ENCODE assay signal across 21 cellular contexts in the genomic region with DNA sequence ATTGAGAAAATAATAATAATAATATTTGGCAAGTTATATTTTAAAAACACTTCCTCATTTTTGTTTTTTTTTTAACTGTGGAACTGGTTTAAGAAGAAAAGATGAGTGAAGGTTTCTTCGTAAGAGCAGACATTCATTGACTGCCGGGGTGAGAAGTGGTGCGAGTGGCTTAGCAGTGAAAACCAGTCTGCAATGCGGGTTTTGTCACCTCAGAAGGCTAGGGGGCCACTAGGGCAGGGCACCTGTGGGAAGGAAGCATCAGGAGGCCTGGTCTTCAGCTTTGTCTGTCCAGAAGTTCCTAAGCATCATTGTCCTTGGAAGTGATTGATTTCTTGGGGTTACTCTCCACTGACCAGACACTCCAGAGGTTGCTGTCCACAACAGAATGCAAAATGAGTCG.
DNase-seq lines count a peak whose midpoint lies in the region; ATAC-seq, FAIRE-seq and TF ChIP-seq lines count a peak whose summit lies in the region.
"Had no signal": no experiment of that assay in that cellular context is flagged by ENCODE, and none has a peak within 500 bp of the region (broad histone marks: within the 10 kb centered on the region; RNA-seq: fewer than 3 reads in every experiment).

No MANE protein-coding gene starts in this region.

- no peak overlapping the region for H2BK20ac ChIP-seq in H1 (ENCODE audit: low read length)

- H3K4ac ChIP-seq in H1 (replicated peaks; ENCODE audit: insufficient read length, low read depth, low read length) (no peak overlapping the region), mesendoderm (ENCODE audit: low read depth, low read length) (no peak overlapping the region)

- H3K9me2 ChIP-seq in GM23338 (ENCODE audit: insufficient read depth) = no peaks in the 10 kb centered on the region; the same call in 1 of the 2 replicates

- H3K4me1 Mint-ChIP-seq in GM23338 = 0 out of 3 replicates have a peak, but pooled peaks cover 3% of the 10 kb centered on the region
- H3K4me1 Mint-ChIP-seq: B cell had no signal

- no peak for TF ChIP-seq RAD21 in H1 (IDR thresholded peaks at IDR 0.05 in 1 of 2, conservative IDR thresholded peaks at IDR 0.05 in 1 of 2; ENCODE audit: low read depth in 2 of 2, low read length in 2 of 2)

- H3K4me1 ChIP-seq in GM23338 (ENCODE audit: insufficient read depth) (no peaks in the 10 kb centered on the region), H1 (replicated peaks in 1 of 4; ENCODE audit: control insufficient read depth in 3 of 4, insufficient read depth in 4 of 4, low read length in 3 of 4) (no peaks in the 10 kb centered on the region), mesendoderm (ENCODE audit: control insufficient read depth, low read depth, low read length) (no peaks in the 10 kb centered on the region)
- H3K4me1 ChIP-seq: A549, Caco-2 had no signal

- DNase-seq in GM23338 (ENCODE audit: low spot score) (no peak), H1 (ENCODE audit: low read depth in 1 of 2, low spot score in 2 of 2) (no peak), mesendoderm (peak; percentile 12)
- no peak for DNase-seq in activated CD8-positive, alpha-beta memory T cell treated with anti-CD3 and anti-CD28 coated beads, Interleukin-2, amount 50 U/mL, for 48 hours
- DNase-seq: AML-193; Caco-2; Calu3; CD4-positive, alpha-beta T cell; CD8-positive, alpha-beta T cell; DMS79 treated with DMSO at 0.1 percent for 48 hours; GF-D8 had no signal

- H4K8ac ChIP-seq in H1 (ENCODE audit: extremely low read depth, insufficient read depth, low read length) (no peak overlapping the region), mesendoderm (ENCODE audit: low read depth, low read length) (no peak overlapping the region)

- no peak overlapping the region for H3K4me3 Mint-ChIP-seq in GM23338
- H3K4me3 Mint-ChIP-seq: B cell; CD4-positive, alpha-beta T cell; CD8-positive, alpha-beta T cell had no signal

- H3K27me3 ChIP-seq in GM23338 (ENCODE audit: insufficient read depth) (no peaks in the 10 kb centered on the region), H1 (replicated peaks in 1 of 4; ENCODE audit: control insufficient read depth in 3 of 4, extremely low read depth in 1 of 4, insufficient read depth in 3 of 4, low read length in 3 of 4) (no peaks in the 10 kb centered on the region), mesendoderm (ENCODE audit: insufficient read depth, low read length, poor library complexity) (no peaks in the 10 kb centered on the region)

- H3K4me3 ChIP-seq in GM23338 = no peak overlapping the region
- H3K4me3 ChIP-seq in H1 (ENCODE audit: extremely low read depth in 1 of 4, insufficient read depth in 2 of 4, low read depth in 3 of 4, low read length in 4 of 4) = no peak overlapping the region
- H3K4me3 ChIP-seq in mesendoderm (ENCODE audit: low read length) = no peak overlapping the region
- H3K4me3 ChIP-seq: A549; BLaER1 treated with 17β-estradiol and CSF1 and Interleukin-3, amounts not matched to agents 10 nM and 100 nM had no signal

- H3K4me2 ChIP-seq in GM23338 (no peak overlapping the region), H1 (ENCODE audit: insufficient read depth in 1 of 2, low read depth in 2 of 2, low read length in 2 of 2) (no peak overlapping the region), mesendoderm (ENCODE audit: low read length) (no peak overlapping the region)
- H3K4me2 ChIP-seq: A549; BLaER1 treated with 17β-estradiol and CSF1 and Interleukin-3, amounts not matched to agents 10 nM and 100 nM had no signal

- H2BK5ac ChIP-seq in H1 (ENCODE audit: low read depth, low read length) (no peak overlapping the region), mesendoderm (ENCODE audit: low read length) (no peak overlapping the region)

- no peaks in the 10 kb centered on the region for H3K9me3 Mint-ChIP-seq in GM23338
- H3K9me3 Mint-ChIP-seq: CD4-positive, alpha-beta T cell; CD8-positive, alpha-beta T cell had no signal

- H3K27ac Mint-ChIP-seq in GM23338 = no peak overlapping the region
- H3K27ac Mint-ChIP-seq: B cell; CD4-positive, alpha-beta T cell; CD8-positive, alpha-beta T cell had no signal

- FAIRE-seq in H1 (lab: Jason Lieb, UNC) = no peak
- FAIRE-seq: A549, D721Med, GM12891, GM19239 had no signal

- CTCF ChIA-PET in H1 (lab: Charles Lee; ENCODE audit: partially characterized antibody) = interaction anchor here (0.6 to 2.1 kb wide), 2 partner anchors 14 to 31 kb away, joined by 5 to 7 read pairs; no protein-coding TSS in a partner anchor

- no peaks in the 10 kb centered on the region for H3K23me2 ChIP-seq in H1 (ENCODE audit: low read depth, low read length)

- H2BK12ac ChIP-seq in H1 (ENCODE audit: low read depth, low read length) = no peak overlapping the region

- H4K20me1 ChIP-seq in GM23338 (replicated peaks; ENCODE audit: insufficient read depth) = no peaks in the 10 kb centered on the region
- H4K20me1 ChIP-seq in H1 (replicated peaks in 1 of 2; ENCODE audit: control insufficient read depth in 1 of 2, insufficient read depth in 2 of 2, low read length in 2 of 2) = no peaks in the 10 kb centered on the region
- H4K20me1 ChIP-seq: BLaER1 treated with 17β-estradiol and CSF1 and Interleukin-3, amounts not matched to agents 10 nM and 100 nM had no signal

- H3K23ac ChIP-seq in H1 (ENCODE audit: insufficient read length) (no peak overlapping the region), mesendoderm (ENCODE audit: low read length) (no peak overlapping the region)

- no peaks in the 10 kb centered on the region for H3K79me1 ChIP-seq in H1 (ENCODE audit: low read depth, low read length)
- no peaks in the 10 kb centered on the region for H3K79me1 ChIP-seq in mesendoderm (ENCODE audit: low read length)

- no peak for TF ChIP-seq EP300 in H1 (IDR thresholded peaks at IDR 0.05; ENCODE audit: borderline replicate concordance in 1 of 2, low read depth in 2 of 2, low read length in 2 of 2)

- H3K9ac ChIP-seq in H1 (replicated peaks in 1 of 4; ENCODE audit: extremely low read depth in 1 of 4, low read depth in 3 of 4, low read length in 3 of 4) (no peak overlapping the region), mesendoderm (ENCODE audit: low read length) (no peak overlapping the region)
- H3K9ac ChIP-seq: BLaER1 treated with 17β-estradiol and CSF1 and Interleukin-3, amounts not matched to agents 10 nM and 100 nM had no signal

- H3K79me2 ChIP-seq in GM23338 (replicated peaks; ENCODE audit: insufficient read depth) (no peaks in the 10 kb centered on the region), H1 (ENCODE audit: control insufficient read depth in 1 of 2, insufficient read depth in 2 of 2, low read length in 2 of 2) (no peaks in the 10 kb centered on the region), mesendoderm (ENCODE audit: control insufficient read depth, insufficient read depth, low read length) (no peaks in the 10 kb centered on the region)

- H3K36me3 ChIP-seq in GM23338 (ENCODE audit: insufficient read depth) (no peaks in the 10 kb centered on the region), H1 (ENCODE audit: control insufficient read depth in 2 of 4, insufficient read depth in 4 of 4, low read length in 3 of 4) (no peaks in the 10 kb centered on the region), mesendoderm (ENCODE audit: control insufficient read depth, insufficient read depth, low read length) (no peaks in the 10 kb centered on the region)
- H3K36me3 ChIP-seq: BLaER1 treated with 17β-estradiol and CSF1 and Interleukin-3, amounts not matched to agents 10 nM and 100 nM had no signal

- H3K56ac ChIP-seq in H1 (replicated peaks; ENCODE audit: insufficient read length, low read depth, low read length) (no peak overlapping the region), mesendoderm (ENCODE audit: low read length) (no peak overlapping the region)

- no peaks in the 10 kb centered on the region for H3K36me3 Mint-ChIP-seq in GM23338 (ENCODE audit: low read depth)
- H3K36me3 Mint-ChIP-seq: CD8-positive, alpha-beta T cell had no signal

- TF ChIP-seq CTCF in GM23338 (conservative IDR thresholded peaks at IDR 0.05; ENCODE audit: low read depth in 2 of 2) (no peak), H1 (IDR thresholded peaks at IDR 0.05; ENCODE audit: control extremely low read depth in 1 of 3, insufficient read depth in 1 of 3, low read depth in 1 of 3, low read length in 3 of 3) (no peak)

- no peak overlapping the region for H2BK120ac ChIP-seq in H1 (replicated peaks; ENCODE audit: low read depth, low read length)
- H2BK120ac ChIP-seq in mesendoderm (ENCODE audit: low read depth, low read length) = no peak overlapping the region

- H3K9me3 ChIP-seq in H1 (ENCODE audit: insufficient read depth in 2 of 2, low read depth in 1 of 2, low read length in 1 of 2) = no peaks in the 10 kb centered on the region
- H3K9me3 ChIP-seq: A549, Caco-2 had no signal

- no peak overlapping the region for H2BK15ac ChIP-seq in H1 (ENCODE audit: low read length)
- no peak overlapping the region for H2BK15ac ChIP-seq in mesendoderm (replicated peaks; ENCODE audit: low read depth)

- 86% methylated on average over 5 of the region's 5 CpGs; no CpG with 5 or more reads in 1 of the 2 experiments for WGBS in H1 (ENCODE audit: extremely low coverage in 1 of 2, insufficient coverage in 1 of 2, insufficient read length in 1 of 2, insufficient replicate concordance in 2 of 2, low coverage in 1 of 2, low lambda C conversion rate in 2 of 2, missing lambda C conversion rate in 1 of 2), 2 experiments
- WGBS in mesendoderm (ENCODE audit: extremely low coverage, insufficient coverage, low lambda C conversion rate) = no CpG with 5 or more reads among the region's 5 CpGs

- no peak overlapping the region for H3K14ac ChIP-seq in H1 (ENCODE audit: insufficient read length)

- H2AK5ac ChIP-seq in H1 (ENCODE audit: low read depth, low read length) (no peak overlapping the region), mesendoderm (ENCODE audit: low read length) (no peak overlapping the region)

- H4K5ac ChIP-seq in H1 (ENCODE audit: insufficient read length, low read depth, low read length) (no peak overlapping the region), mesendoderm (ENCODE audit: low read length) (no peak overlapping the region)

- H3K27me3 Mint-ChIP-seq in GM23338 (ENCODE audit: insufficient read depth, low read depth, poor library complexity) = peaks cover 3% of the 10 kb centered on the region
- H3K27me3 Mint-ChIP-seq: B cell; CD4-positive, alpha-beta T cell had no signal

- ATAC-seq in GM23338 = no peak; the same call in 1 of the 3 replicates
- ATAC-seq in GM21390 (IDR thresholded peaks at IDR 0.05; ENCODE audit: unreplicated experiment) = no peak
- ATAC-seq in HG03442 (IDR thresholded peaks at IDR 0.05; ENCODE audit: unreplicated experiment) = no peak
- ATAC-seq: A549; CD8-positive, alpha-beta T cell had no signal

- no peak overlapping the region for H4K91ac ChIP-seq in H1 (replicated peaks; ENCODE audit: insufficient read length, low read length)

- TF ChIP-seq POLR2A in H1 (IDR thresholded peaks at IDR 0.05; ENCODE audit: control extremely low read depth in 1 of 2, low read depth in 2 of 2, low read length in 2 of 2) = no peak

- POLR2A ChIA-PET in H1 (lab: Charles Lee; ENCODE audit: partially characterized antibody) = no interaction called here

- H3F3A ChIP-seq in GM23338 (replicated peaks; ENCODE audit: low read depth) = no peaks in the 10 kb centered on the region

- H3K18ac ChIP-seq in H1 (ENCODE audit: extremely low read depth, low read length) (no peak overlapping the region), mesendoderm (ENCODE audit: low read length) (no peak overlapping the region)

- 0 out of 2 replicates have a peak overlapping the region, but pooled peaks have one; percentile 14 for H2AFZ ChIP-seq in GM23338
- H2AFZ ChIP-seq in H1 (ENCODE audit: low read length) = peak overlapping the region; percentile 95; the same call in 1 of the 2 replicates

- H3K27ac ChIP-seq in GM23338 (ENCODE audit: low read depth) (no peak overlapping the region), H1 (ENCODE audit: low read depth, low read length) (no peak overlapping the region), mesendoderm (ENCODE audit: low read depth, low read length) (no peak overlapping the region)
- H3K27ac ChIP-seq: 22Rv1; A549; BLaER1 treated with 17β-estradiol and CSF1 and Interleukin-3, amounts not matched to agents 10 nM and 100 nM; C4-2B had no signal
